In genomic region chr22:37032535-37033460, GRCh38 we compare ENCODE assay signal across 3 cellular contexts.
TF ChIP-seq lines count a peak whose summit lies in the region.

No MANE protein-coding gene starts in this region.

TF ChIP-seq in IMR-90, 13 proteins besides CTCF, POLR2A, EP300 and RAD21:
- no peak for TF ChIP-seq SMC3 (IDR thresholded peaks at IDR 0.05; ENCODE audit: low read depth, low read length)
- no peak for TF ChIP-seq NFE2L2 (IDR thresholded peaks at IDR 0.05; ENCODE audit: low read depth, low read length)
- TF ChIP-seq RFX5 (IDR thresholded peaks at IDR 0.05; ENCODE audit: low read depth, low read length) = no peak
- TF ChIP-seq CHD1 (IDR thresholded peaks at IDR 0.05; ENCODE audit: low read depth, low read length) = no peak
TF ChIP-seq in IMR-90: peak in this region for 0.

TF ChIP-seq in liver, 16 proteins besides CTCF, POLR2A, EP300 and RAD21:
- TF ChIP-seq YY1 (IDR thresholded peaks at IDR 0.05) = no peak
- peak; percentile 48 to 77 for TF ChIP-seq GABPA (IDR thresholded peaks at IDR 0.05 in 1 of 2, conservative IDR thresholded peaks at IDR 0.05 in 1 of 2)
- TF ChIP-seq HNF4G (IDR thresholded peaks at IDR 0.05) = peak; percentile 70
- peak; percentile 76 for TF ChIP-seq FOXA1 (IDR thresholded peaks at IDR 0.05)
- TF ChIP-seq MAX (IDR thresholded peaks at IDR 0.05) = peak; percentile 98
- peak; percentile 80 for TF ChIP-seq REST (IDR thresholded peaks at IDR 0.05)
- peak; percentile 85 for TF ChIP-seq NR2F2 (IDR thresholded peaks at IDR 0.05)
- TF ChIP-seq ZBTB33 (IDR thresholded peaks at IDR 0.05) = peak; percentile 93
- peak; percentile 95 for TF ChIP-seq SP1 (IDR thresholded peaks at IDR 0.05)
- TF ChIP-seq ATF3 (IDR thresholded peaks at IDR 0.05) = peak; percentile 96
- TF ChIP-seq HNF4A (conservative IDR thresholded peaks at IDR 0.05) = peak; percentile 91 to 95
- peak; percentile 62 to 86 for TF ChIP-seq JUND (IDR thresholded peaks at IDR 0.05)
- peak; percentile 72 for TF ChIP-seq FOXA2 (IDR thresholded peaks at IDR 0.05)
- TF ChIP-seq RXRA (IDR thresholded peaks at IDR 0.05) = peak; percentile 98
- peak; percentile 93 to 95 for TF ChIP-seq EGR1 (IDR thresholded peaks at IDR 0.05; ENCODE audit: low read depth in 2 of 2)
- peak; percentile 85 for TF ChIP-seq TAF1 (conservative IDR thresholded peaks at IDR 0.05)
TF ChIP-seq in liver: peak in this region for 15.

TF ChIP-seq in GM12891, 5 proteins besides CTCF, POLR2A, EP300 and RAD21:
- no peak for TF ChIP-seq PAX5 (IDR thresholded peaks at IDR 0.05; ENCODE audit: insufficient read depth, low read length, severe bottlenecking)
- no peak for TF ChIP-seq POU2F2 (IDR thresholded peaks at IDR 0.05; ENCODE audit: low read depth, low read length)
- no peak for TF ChIP-seq SPI1 (IDR thresholded peaks at IDR 0.05; ENCODE audit: low read depth, low read length)
- TF ChIP-seq TAF1 (IDR thresholded peaks at IDR 0.05; ENCODE audit: low read depth, low read length) = no peak
- no peak for TF ChIP-seq POLR2AphosphoS5 (IDR thresholded peaks at IDR 0.05; ENCODE audit: low read depth, low read length)
